Comparison of ENCODE assay signal across 8 cellular contexts in genomic region chr1:36385410-36386261, GRCh38. TPM values are rescaled to one million over a fixed set of nuclear protein-coding genes. Genes with fewer than 3 reads are reported as not detected.
DNase-seq lines count a peak whose midpoint lies in the region; ATAC-seq and TF ChIP-seq lines count a peak whose summit lies in the region.

Gene STK40, minus strand, starts transcription at chr1:36385924. Its CDS starts 24,592 bp downstream, at chr1:36361332.

- TF ChIP-seq POLR2A in prostate gland (IDR thresholded peaks at IDR 0.05): peak; percentile 97

- intact Hi-C loops in left ventricle myocardium superior (cut with micrococcal nuclease): no loop called here
- intact Hi-C loops in prostate gland (cut with DNase I): loop anchor here (5.0 kb wide), 1 partner anchor 228 kb away; the partner anchor contains the start of gene MAP7D1

- TF ChIP-seq CTCF in GM13976 (IDR thresholded peaks at IDR 0.05; ENCODE audit: borderline replicate concordance, control extremely low read depth, extremely low read depth, insufficient read depth, missing control alignments) (no peak), prostate gland (IDR thresholded peaks at IDR 0.05) (no peak)

- in situ Hi-C loops in GM13976 (cut with MboI; ENCODE audit: low sequenced_read_pairs, unreplicated experiment): no loop called here

- H3K27ac ChIP-seq in angular gyrus (ENCODE audit: low read depth, low read length) (peak within 1 kb of the TSS; percentile 97), prostate gland (peak within 1 kb of the TSS; percentile 98 to 99), urinary bladder (ENCODE audit: low read depth) (peak within 1 kb of the TSS; percentile 97)

- ATAC-seq in HG02885 (IDR thresholded peaks at IDR 0.05; ENCODE audit: poor library complexity, unreplicated experiment) (peak; percentile 88), left ventricle myocardium superior (peak; percentile 90)

- H3K4me3 ChIP-seq in prostate gland (peak within 1 kb of the TSS; percentile 81 to 96), urinary bladder (ENCODE audit: low read depth, low read length) (peak within 1 kb of the TSS; percentile 85)

- no peaks in the 10 kb centered on the region for H3K36me3 ChIP-seq in prostate gland
- no peaks in the 10 kb centered on the region for H3K36me3 ChIP-seq in urinary bladder (ENCODE audit: insufficient read depth)

- no peaks in the 10 kb centered on the region for H3K9me3 ChIP-seq in prostate gland

- DNase-seq in GM13976 (ENCODE audit: low spot score) (peak; percentile 97), NCI-H1694 treated with DMSO at 0.1 percent for 48 hours (lab: John Stamatoyannopoulos, UW) (peak; percentile 95), T-helper 2 cell (peak; percentile 97 to 100 (median 97)), left ventricle myocardium superior (peak; percentile 98), prostate gland (ENCODE audit: low spot score) (peak; percentile 99)

- H3K27me3 ChIP-seq in prostate gland (replicated peaks; ENCODE audit: insufficient read depth): no peaks in the 10 kb centered on the region

- H3K4me1 ChIP-seq in prostate gland (replicated peaks): peaks cover 19% of the 10 kb centered on the region
- no peaks in the 10 kb centered on the region for H3K4me1 ChIP-seq in urinary bladder (ENCODE audit: insufficient read depth)

- WGBS in prostate gland: under 1% methylated on average over 72 of the region's 82 CpGs
- WGBS in urinary bladder: under 1% methylated on average over 82 of the region's 82 CpGs

RNA-seq across cellular contexts. Expression of gene STK40, which starts in this region (rescaled TPM):
- total RNA-seq in left ventricle myocardium superior (78.4 TPM), prostate gland (100 to 1,000 TPM in 1 of 2 donors, 10 to 100 TPM in 1; 30.8 to 111 TPM), urinary bladder (11.8 TPM)
- 73.5 TPM for polyA plus RNA-seq in urinary bladder

Comparison
In these comparisons a context has a peak if more than half of its experiments do, and no peak if none do; other contexts are left out.
1. Peak in every context shown above with its lines: DNase-seq, ATAC-seq, H3K4me3 ChIP-seq and H3K27ac ChIP-seq.